Comparison of ENCODE assay signal across 15 cellular contexts in the genomic region with DNA sequence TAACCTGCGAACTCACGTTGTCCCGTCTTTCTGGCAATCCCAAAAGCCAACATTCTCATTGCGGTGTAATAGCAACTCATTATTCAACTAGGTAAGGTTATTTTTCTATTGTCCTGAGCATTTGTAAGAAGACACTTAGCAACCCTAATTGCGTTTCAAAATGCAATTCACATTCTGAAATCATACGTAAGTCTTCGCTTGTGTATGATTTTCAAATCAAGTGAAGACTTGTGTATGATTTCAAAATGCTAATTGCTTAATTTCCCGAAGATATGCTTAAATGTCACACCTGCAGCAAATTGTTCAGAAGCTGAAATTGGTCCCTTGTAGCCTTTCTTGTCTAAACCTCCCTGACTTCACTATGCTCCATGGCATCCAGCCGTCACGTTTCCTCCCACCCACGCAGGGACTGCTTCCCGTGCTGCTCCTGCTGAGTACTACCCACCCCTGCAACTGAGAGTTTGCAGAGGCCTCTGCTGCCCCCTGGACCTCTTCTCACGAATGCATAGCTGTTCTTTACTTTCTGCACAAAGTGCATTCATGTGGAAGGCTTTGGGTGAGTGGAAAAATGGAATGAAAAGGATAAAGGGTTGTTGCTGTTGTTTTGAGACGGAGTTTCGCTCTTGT. TPM values are rescaled to one million over a fixed set of nuclear protein-coding genes. Genes with fewer than 3 reads are reported as not detected.
DNase-seq lines count a peak whose midpoint lies in the region; ATAC-seq and TF ChIP-seq lines count a peak whose summit lies in the region.
"Had no signal": no experiment of that assay in that cellular context is flagged by ENCODE, and none has a peak within 500 bp of the region (broad histone marks: within the 10 kb centered on the region; RNA-seq: fewer than 3 reads in every experiment).

No MANE protein-coding gene starts in this region.

- H3K4me1 ChIP-seq in foreskin keratinocyte (peaks cover 8% of the 10 kb centered on the region), psoas muscle (no peaks in the 10 kb centered on the region)
- H3K4me1 ChIP-seq: ascending aorta, thyroid gland had no signal

- WGBS in psoas muscle, 3 donors, result 56 to 61% (median 58%) methylated on average over 15 of the region's 15 CpGs

- intact Hi-C loops in natural killer cell (cut with micrococcal nuclease), result no loop called here
- intact Hi-C loops in psoas muscle (cut with DNase I), result no loop called here

- H3K36me3 ChIP-seq in WERI-Rb-1 (no peaks in the 10 kb centered on the region), psoas muscle (ENCODE audit: insufficient read depth in 1 of 2, low read depth in 1 of 2) (no peaks in the 10 kb centered on the region)
- H3K36me3 ChIP-seq: ascending aorta, thyroid gland had no signal

- H3K27me3 ChIP-seq in WERI-Rb-1 (ENCODE audit: insufficient read depth, low read depth, severe bottlenecking), result no peaks in the 10 kb centered on the region
- no peaks in the 10 kb centered on the region for H3K27me3 ChIP-seq in foreskin keratinocyte
- no peaks in the 10 kb centered on the region for H3K27me3 ChIP-seq in psoas muscle (ENCODE audit: insufficient read depth in 3 of 3, low read length in 2 of 3)
- H3K27me3 ChIP-seq: ascending aorta, thyroid gland had no signal

- H3K36me3 Mint-ChIP-seq in natural killer cell treated with Interleukin-12 subunit alpha and Interleukin-12 subunit beta and Interleukin-15 and Interleukin-18, amount 100 ng/mL, for 72 hours, result no peaks in the 10 kb centered on the region
- H3K36me3 Mint-ChIP-seq in natural killer cell, result no peaks in the 10 kb centered on the region

- H3K27me3 Mint-ChIP-seq in natural killer cell treated with Interleukin-12 subunit alpha and Interleukin-12 subunit beta and Interleukin-15 and Interleukin-18, amount 100 ng/mL, for 72 hours, result peaks cover 0 to 9% of the 10 kb centered on the region in 2 donors
- H3K27me3 Mint-ChIP-seq in natural killer cell (ENCODE audit: low read depth in 2 of 2), result no peaks in the 10 kb centered on the region

- no peak overlapping the region for H3K27ac ChIP-seq in WERI-Rb-1
- H3K27ac ChIP-seq in foreskin keratinocyte, result no peak overlapping the region
- H3K27ac ChIP-seq in psoas muscle, result no peak overlapping the region
- H3K27ac ChIP-seq: ascending aorta, epithelial cell of prostate, thyroid gland had no signal

- H3K27ac Mint-ChIP-seq in natural killer cell treated with Interleukin-12 subunit alpha and Interleukin-12 subunit beta and Interleukin-15 and Interleukin-18, amount 100 ng/mL, for 72 hours, result no peak overlapping the region
- no peak overlapping the region for H3K27ac Mint-ChIP-seq in natural killer cell
- H3K27ac Mint-ChIP-seq: activated T-cell treated with anti-CD3 and anti-CD28 coated beads, Interleukin-2, amount 50 U/mL, for 72 hours had no signal

- H3K9me3 Mint-ChIP-seq in natural killer cell treated with Interleukin-12 subunit alpha and Interleukin-12 subunit beta and Interleukin-15 and Interleukin-18, amount 100 ng/mL, for 72 hours, result no peaks in the 10 kb centered on the region
- no peaks in the 10 kb centered on the region for H3K9me3 Mint-ChIP-seq in natural killer cell
- H3K9me3 Mint-ChIP-seq: activated T-cell treated with anti-CD3 and anti-CD28 coated beads, Interleukin-2, amount 50 U/mL, for 72 hours had no signal

- H3K4me3 ChIP-seq in WERI-Rb-1 (ENCODE audit: low read depth, low read length) (no peak overlapping the region), psoas muscle (no peak overlapping the region)
- H3K4me3 ChIP-seq: ascending aorta, thyroid gland had no signal

- no peak overlapping the region for H3K4me3 Mint-ChIP-seq in natural killer cell treated with Interleukin-12 subunit alpha and Interleukin-12 subunit beta and Interleukin-15 and Interleukin-18, amount 100 ng/mL, for 72 hours
- H3K4me3 Mint-ChIP-seq in natural killer cell, result no peak overlapping the region
- H3K4me3 Mint-ChIP-seq: activated T-cell treated with anti-CD3 and anti-CD28 coated beads, Interleukin-2, amount 50 U/mL, for 72 hours had no signal

- H3K4me1 Mint-ChIP-seq in natural killer cell treated with Interleukin-12 subunit alpha and Interleukin-12 subunit beta and Interleukin-15 and Interleukin-18, amount 100 ng/mL, for 72 hours (ENCODE audit: low read depth in 2 of 2), result no peaks in the 10 kb centered on the region
- H3K4me1 Mint-ChIP-seq in natural killer cell, result no peaks in the 10 kb centered on the region

- DNase-seq in natural killer cell treated with Interleukin-12 subunit alpha and Interleukin-12 subunit beta and Interleukin-15 and Interleukin-18, amount 100 ng/mL, for 72 hours (ENCODE audit: low spot score), result peak; percentile 44
- DNase-seq in natural killer cell (no peak), WERI-Rb-1 (peak; percentile 41), foreskin keratinocyte (no peak), T-helper 1 cell (no peak), SIG-M5 (lab: John Stamatoyannopoulos, UW) (no peak), psoas muscle (no peak), NCI-H2171 treated with DMSO at 0.1 percent for 48 hours (lab: John Stamatoyannopoulos, UW) (no peak)
- DNase-seq: activated T-cell treated with anti-CD3 and anti-CD28 coated beads, Interleukin-2, amount 50 U/mL, for 72 hours; MV-4-11; NCI-H524; SHP77 treated with DMSO at 0.1 percent for 48 hours; thyroid gland had no signal

- H3K9me3 ChIP-seq in WERI-Rb-1 (ENCODE audit: severe bottlenecking), result no peaks in the 10 kb centered on the region
- H3K9me3 ChIP-seq in psoas muscle, result no peaks in the 10 kb centered on the region
- H3K9me3 ChIP-seq: ascending aorta, thyroid gland had no signal

- ATAC-seq in natural killer cell treated with Interleukin-12 subunit alpha and Interleukin-12 subunit beta and Interleukin-15 and Interleukin-18, amount 100 ng/mL, for 72 hours, result no peak
- no peak for ATAC-seq in natural killer cell
- no peak for ATAC-seq in foreskin keratinocyte
- no peak for ATAC-seq in psoas muscle
- ATAC-seq: activated T-cell treated with anti-CD3 and anti-CD28 coated beads, Interleukin-2, amount 50 U/mL, for 72 hours had no signal

- no peak for TF ChIP-seq CTCF in natural killer cell (IDR thresholded peaks at IDR 0.05)
- peak; percentile 49 for TF ChIP-seq CTCF in WERI-Rb-1 (IDR thresholded peaks at IDR 0.05; ENCODE audit: low read depth, low read length)
- peak; percentile 35 for TF ChIP-seq CTCF in foreskin keratinocyte (conservative IDR thresholded peaks at IDR 0.05)
- no peak for TF ChIP-seq CTCF in psoas muscle (IDR thresholded peaks at IDR 0.05)

RNA-seq across cellular contexts. Expression of gene CLDN24, which starts 40.8 kb away (rescaled TPM):
- not detected for total RNA-seq in natural killer cell treated with Interleukin-12 subunit alpha and Interleukin-12 subunit beta and Interleukin-15 and Interleukin-18, amount 100 ng/mL, for 72 hours
- total RNA-seq in natural killer cell (1 to 10 TPM in 1 of 3 donors, not detected in 2; 1.3 TPM), foreskin keratinocyte (not detected in 2 replicates), psoas muscle (not detected)
- polyA plus RNA-seq in foreskin keratinocyte (not detected in 2 replicates), psoas muscle (not detected)
- total RNA-seq: activated T-cell treated with anti-CD3 and anti-CD28 coated beads, Interleukin-2, amount 50 U/mL, for 72 hours; ascending aorta; thyroid gland had no signal

RNA-seq across cellular contexts. Expression of gene CLDN22, which starts 43.0 kb away (rescaled TPM):
- not detected for total RNA-seq in natural killer cell treated with Interleukin-12 subunit alpha and Interleukin-12 subunit beta and Interleukin-15 and Interleukin-18, amount 100 ng/mL, for 72 hours
- under 1 TPM in 2 of 3 donors, not detected in 1; 0.25 to 0.60 TPM for total RNA-seq in natural killer cell
- total RNA-seq in foreskin keratinocyte, result not detected in 2 replicates
- not detected in 2 replicates for polyA plus RNA-seq in foreskin keratinocyte
- not detected for total RNA-seq in psoas muscle
- not detected for polyA plus RNA-seq in psoas muscle
- total RNA-seq: activated T-cell treated with anti-CD3 and anti-CD28 coated beads, Interleukin-2, amount 50 U/mL, for 72 hours; ascending aorta; thyroid gland had no signal

Comparison
In these comparisons a context has a peak if more than half of its experiments do, and no peak if none do; other contexts are left out.
1. DNase-seq: peak in natural killer cell treated with Interleukin-12 subunit alpha and Interleukin-12 subunit beta and Interleukin-15 and Interleukin-18, amount 100 ng/mL, for 72 hours (single experiment) and WERI-Rb-1 (single experiment); none in natural killer cell (single experiment), foreskin keratinocyte (0 of 2), T-helper 1 cell (0 of 5), SIG-M5 (single experiment), psoas muscle (0 of 2) and NCI-H2171 treated with DMSO at 0.1 percent for 48 hours (single experiment).
2. CTCF ChIP-seq: peak in WERI-Rb-1 (single experiment) and foreskin keratinocyte (single experiment); none in natural killer cell (single experiment) and psoas muscle (single experiment).